Comparison of ENCODE assay signal across 1 cellular context in genomic region chr3:187719628-187720336, GRCh38.
TF ChIP-seq lines count a peak whose summit lies in the region.

No MANE protein-coding gene starts in this region.

TF ChIP-seq in HepG2, 621 proteins besides CTCF, POLR2A, EP300 and RAD21 (continued from another document and continues in another):
- TF ChIP-seq ZBTB40 (IDR thresholded peaks at IDR 0.05) (no peak), ZBTB40 (CRISPR knock-in tag; IDR thresholded peaks at IDR 0.05) (peak; percentile 70; the same call in 1 of the 2 replicates), FOXA1 (IDR thresholded peaks at IDR 0.05) (no peak), FOXA1 (CRISPR knock-in tag; IDR thresholded peaks at IDR 0.05) (peak; percentile 52; the same call in 1 of the 2 replicates), ZBTB10 (CRISPR knock-in tag; IDR thresholded peaks at IDR 0.05; ENCODE audit: borderline replicate concordance) (0 out of 2 replicates have a peak, but pooled peaks have one; percentile 40), ZNF414 (CRISPR knock-in tag; IDR thresholded peaks at IDR 0.05) (peak; percentile 91; the same call in 1 of the 2 replicates), TFAP4 (IDR thresholded peaks at IDR 0.05; ENCODE audit: borderline replicate concordance, low read depth) (no peak; the same call in 1 of the 2 replicates), ZNF552 (CRISPR knock-in tag; IDR thresholded peaks at IDR 0.05; ENCODE audit: borderline replicate concordance) (peak; percentile 27; the same call in 1 of the 2 replicates), ZNF274 (CRISPR knock-in tag; IDR thresholded peaks at IDR 0.05) (peak; percentile 87), ZGPAT (CRISPR knock-in tag; IDR thresholded peaks at IDR 0.05) (peak; percentile 64), ZNF543 (CRISPR knock-in tag; IDR thresholded peaks at IDR 0.05) (peak; percentile 91), ZNF878 (CRISPR knock-in tag; IDR thresholded peaks at IDR 0.05) (peak; percentile 69), TSC22D2 (CRISPR knock-in tag; IDR thresholded peaks at IDR 0.05; ENCODE audit: borderline replicate concordance) (peak; percentile 21; the same call in 1 of the 2 replicates), MIER2 (CRISPR knock-in tag; IDR thresholded peaks at IDR 0.05) (peak; percentile 56; the same call in 1 of the 2 replicates), POGZ (CRISPR knock-in tag; IDR thresholded peaks at IDR 0.05) (peak; percentile 69), SOX13 (IDR thresholded peaks at IDR 0.05) (peak; percentile 75), SOX13 (CRISPR knock-in tag; conservative IDR thresholded peaks at IDR 0.05 in 1 of 2, IDR thresholded peaks at IDR 0.05 in 1 of 2) (peak in 1 of 2 experiments; percentile 92; a peak in 2 of 4 replicates), ZNF350 (CRISPR knock-in tag; IDR thresholded peaks at IDR 0.05; ENCODE audit: borderline replicate concordance, low read depth) (peak; percentile 67; the same call in 1 of the 2 replicates), ZNF232 (CRISPR knock-in tag; IDR thresholded peaks at IDR 0.05; ENCODE audit: borderline replicate concordance) (peak; percentile 80; the same call in 1 of the 2 replicates), NR2F6 (IDR thresholded peaks at IDR 0.05) (peak; percentile 74), NR2F6 (CRISPR knock-in tag; IDR thresholded peaks at IDR 0.05) (no peak), ZNF235 (CRISPR knock-in tag; IDR thresholded peaks at IDR 0.05; ENCODE audit: borderline replicate concordance) (no peak), ZNF281 (CRISPR knock-in tag; IDR thresholded peaks at IDR 0.05; ENCODE audit: borderline replicate concordance) (no peak; the same call in 1 of the 2 replicates), CBFB (CRISPR knock-in tag; IDR thresholded peaks at IDR 0.05) (0 out of 2 replicates have a peak, but pooled peaks have one; percentile 32), TBX2 (CRISPR knock-in tag; IDR thresholded peaks at IDR 0.05; ENCODE audit: borderline replicate concordance) (peak; percentile 87), POLR2G (IDR thresholded peaks at IDR 0.05; ENCODE audit: low read depth, low read length) (peak; percentile 65), MTF1 (CRISPR knock-in tag; IDR thresholded peaks at IDR 0.05) (no peak), ZNF44 (CRISPR knock-in tag; IDR thresholded peaks at IDR 0.05) (peak; percentile 35; the same call in 1 of the 2 replicates), ZNF563 (CRISPR knock-in tag; IDR thresholded peaks at IDR 0.05) (peak; percentile 47; the same call in 1 of the 2 replicates), NRL (CRISPR knock-in tag; IDR thresholded peaks at IDR 0.05; ENCODE audit: borderline replicate concordance) (peak; percentile 78; the same call in 1 of the 2 replicates), ZNF780A (CRISPR knock-in tag; IDR thresholded peaks at IDR 0.05) (no peak), NKX3-1 (CRISPR knock-in tag; IDR thresholded peaks at IDR 0.05) (0 out of 2 replicates have a peak, but pooled peaks have one; percentile 41), SSRP1 (CRISPR knock-in tag; IDR thresholded peaks at IDR 0.05) (peak; percentile 95; the same call in 1 of the 2 replicates), NONO (IDR thresholded peaks at IDR 0.05) (no peak), NONO (CRISPR knock-in tag; conservative IDR thresholded peaks at IDR 0.05) (peak; percentile 60; the same call in 1 of the 2 replicates), GMEB1 (CRISPR knock-in tag; IDR thresholded peaks at IDR 0.05; ENCODE audit: borderline replicate concordance) (peak; percentile 44; the same call in 1 of the 2 replicates), DPF2 (CRISPR knock-in tag; IDR thresholded peaks at IDR 0.05; ENCODE audit: borderline replicate concordance, low read depth) (peak; percentile 18; the same call in 1 of the 2 replicates)
